In the genomic region with DNA sequence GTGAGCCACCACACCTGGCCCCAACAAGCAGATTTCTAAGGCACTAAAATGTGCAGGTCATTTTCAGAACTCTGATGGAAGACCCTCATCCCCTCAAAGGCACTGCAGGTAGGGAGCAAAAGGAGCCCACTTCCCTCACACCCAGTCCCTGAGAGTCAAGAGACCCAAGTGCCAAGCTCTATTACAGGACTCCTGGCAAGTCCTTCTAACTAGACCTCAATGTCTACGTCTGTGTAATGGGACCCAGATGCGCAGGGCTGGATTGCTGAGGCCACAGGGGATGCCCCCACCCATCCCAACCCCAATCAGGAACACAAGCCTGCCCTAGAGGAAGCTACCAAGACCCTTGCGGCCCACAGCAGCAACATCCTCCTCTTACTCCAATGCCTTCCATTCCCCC, we compare ENCODE assay signal across 20 cellular contexts. TPM values are rescaled to one million over a fixed set of nuclear protein-coding genes. Genes with fewer than 3 reads are reported as not detected.
A peak's percentile ranks its signal among the peaks of the same experiment; 100 is the strongest.
DNase-seq lines count a peak whose midpoint lies in the region; ATAC-seq, FAIRE-seq and TF ChIP-seq lines count a peak whose summit lies in the region.
"Had no signal": no experiment of that assay in that cellular context is flagged by ENCODE, and none has a peak within 500 bp of the region (broad histone marks: within the 10 kb centered on the region; RNA-seq: fewer than 3 reads in every experiment).

No MANE protein-coding gene starts in this region.

- H3K9me3 ChIP-seq in RWPE2 (ENCODE audit: severe bottlenecking) (no peaks in the 10 kb centered on the region), kidney (ENCODE audit: control insufficient read depth in 1 of 2, low read length in 2 of 2) (no peaks in the 10 kb centered on the region), sigmoid colon (no peaks in the 10 kb centered on the region)

- intact Hi-C loops in kidney (cut with DNase I) (no loop called here), sigmoid colon (cut with DNase I) (no loop called here)

- H3K27me3 Mint-ChIP-seq in T-helper 2 cell treated with Interferon-gamma antibody and Interleukin-4, amounts not matched to agents 5 μg/mL and 100 μg/mL, for 36 hours (ENCODE audit: low read depth): peaks cover 40% of the 10 kb centered on the region

- no peak for DNase-seq in T-helper 2 cell treated with Interferon-gamma antibody and Interleukin-4, amounts not matched to agents 5 μg/mL and 100 μg/mL, for 36 hours (ENCODE audit: low spot score)
- DNase-seq in T-helper 2 cell (no peak), RWPE2 (ENCODE audit: low spot score) (no peak), kidney (peak; percentile 26), sigmoid colon (peak; percentile 21), hippocampal formation (lab: John Stamatoyannopoulos, UW) (no peak), AG08396 (ENCODE audit: low spot score) (no peak)
- DNase-seq: 8988T; Calu3; CD4-positive, alpha-beta T cell; KG1; MV-4-11; NCI-H187; NCI-H2227 treated with DMSO at 0.1 percent for 48 hours; SIG-M5 had no signal

- H3K4me3 Mint-ChIP-seq in T-helper 2 cell treated with Interferon-gamma antibody and Interleukin-4, amounts not matched to agents 5 μg/mL and 100 μg/mL, for 36 hours: no peak overlapping the region

- no peak for FAIRE-seq in kidney (lab: Jason Lieb, UNC)
- FAIRE-seq: GM12892, GM18507, H1 had no signal

- H3K4me1 ChIP-seq in RWPE2 (ENCODE audit: insufficient read depth, poor library complexity, severe bottlenecking): peaks cover 36% of the 10 kb centered on the region
- H3K4me1 ChIP-seq in kidney (ENCODE audit: control insufficient read depth in 1 of 2, insufficient read depth in 1 of 2, low read depth in 1 of 2, low read length in 2 of 2): peaks cover 3 to 6% of the 10 kb centered on the region in 2 donors
- H3K4me1 ChIP-seq in sigmoid colon: peaks cover 0 to 14% (median 13%) of the 10 kb centered on the region in 4 donors

- H3K4me3 ChIP-seq in RWPE2 (ENCODE audit: severe bottlenecking): no peak overlapping the region
- no peak overlapping the region for H3K4me3 ChIP-seq in kidney (ENCODE audit: low read length in 2 of 2)
- H3K4me3 ChIP-seq in sigmoid colon: no peak overlapping the region

- H3K27ac ChIP-seq in RWPE2 (ENCODE audit: poor library complexity, severe bottlenecking) (peak overlapping the region; percentile 97), kidney (ENCODE audit: low read depth in 2 of 2, low read length in 2 of 2) (no peak overlapping the region), sigmoid colon (no peak overlapping the region)

- H3K36me3 ChIP-seq in RWPE2 (ENCODE audit: low read depth): no peaks in the 10 kb centered on the region
- H3K36me3 ChIP-seq in kidney (ENCODE audit: control insufficient read depth in 1 of 2, insufficient read depth in 2 of 2, low read length in 2 of 2): no peaks in the 10 kb centered on the region
- no peaks in the 10 kb centered on the region for H3K36me3 ChIP-seq in sigmoid colon

- peak overlapping the region; percentile 61 for H3K27ac Mint-ChIP-seq in T-helper 2 cell treated with Interferon-gamma antibody and Interleukin-4, amounts not matched to agents 5 μg/mL and 100 μg/mL, for 36 hours
- H3K27ac Mint-ChIP-seq: B cell; CD4-positive, alpha-beta T cell had no signal

- TF ChIP-seq CTCF in RWPE2 (IDR thresholded peaks at IDR 0.05; ENCODE audit: poor library complexity, severe bottlenecking) (no peak), kidney (IDR thresholded peaks at IDR 0.05; ENCODE audit: borderline replicate concordance, extremely low read depth, insufficient read depth) (no peak), sigmoid colon (IDR thresholded peaks at IDR 0.05) (no peak)

- no peak for TF ChIP-seq POLR2A in sigmoid colon (IDR thresholded peaks at IDR 0.05)

- peaks cover 28% of the 10 kb centered on the region for H3K4me1 Mint-ChIP-seq in T-helper 2 cell treated with Interferon-gamma antibody and Interleukin-4, amounts not matched to agents 5 μg/mL and 100 μg/mL, for 36 hours (ENCODE audit: low read depth)

- H3K36me3 Mint-ChIP-seq in T-helper 2 cell treated with Interferon-gamma antibody and Interleukin-4, amounts not matched to agents 5 μg/mL and 100 μg/mL, for 36 hours (ENCODE audit: low read depth): no peaks in the 10 kb centered on the region

- ATAC-seq in RWPE2 (ENCODE audit: low read depth) (no peak), HG03039 (IDR thresholded peaks at IDR 0.05; ENCODE audit: unreplicated experiment) (no peak)

- 95 to 97% methylated on average over 3 of the region's 3 CpGs for WGBS in sigmoid colon, 2 donors

- H3K9ac ChIP-seq in kidney (ENCODE audit: low read length in 2 of 2): no peak overlapping the region

- no peaks in the 10 kb centered on the region for H3K9me3 Mint-ChIP-seq in T-helper 2 cell treated with Interferon-gamma antibody and Interleukin-4, amounts not matched to agents 5 μg/mL and 100 μg/mL, for 36 hours
- H3K9me3 Mint-ChIP-seq: CD4-positive, alpha-beta T cell had no signal

- H3K27me3 ChIP-seq in RWPE2 (ENCODE audit: insufficient read depth, poor library complexity, severe bottlenecking) (no peaks in the 10 kb centered on the region), sigmoid colon (peaks cover 9 to 37% (median 26%) of the 10 kb centered on the region in 3 donors)

- TF ChIP-seq EP300 in sigmoid colon (IDR thresholded peaks at IDR 0.05): no peak

RNA-seq across cellular contexts. Expression of a gene that starts 2.7 kb away (rescaled TPM):
- 64.4 TPM for total RNA-seq in kidney
- polyA plus RNA-seq in kidney (ENCODE audit: insufficient read depth, low read depth, low replicate concordance): 83.8 TPM
- 1 to 10 TPM in 3 of 4 donors, under 1 TPM in 1; 0.99 to 4.7 (median 2.8) TPM for total RNA-seq in sigmoid colon
- 10 to 100 TPM in 1 of 3 donors, 1 to 10 TPM in 2; 4.2 to 10.2 (median 8.0) TPM for polyA plus RNA-seq in sigmoid colon
- total RNA-seq: B cell had no signal

RNA-seq across cellular contexts. Expression of a gene that starts 36.7 kb away (rescaled TPM):
- total RNA-seq in kidney (61.5 TPM), sigmoid colon (10 to 100 TPM; 64.7 to 85.6 (median 74.4) TPM)
- polyA plus RNA-seq in kidney (ENCODE audit: insufficient read depth, low read depth, low replicate concordance) (53.9 TPM), sigmoid colon (10 to 100 TPM; 28.6 to 39.0 (median 36.8) TPM)

Comparison
In these comparisons a context has a peak if more than half of its experiments do, and no peak if none do; other contexts are left out.
1. DNase-seq: peak in kidney (single experiment) and sigmoid colon (single experiment); none in T-helper 2 cell treated with Interferon-gamma antibody and Interleukin-4, amounts not matched to agents 5 μg/mL and 100 μg/mL, for 36 hours (single experiment), T-helper 2 cell (0 of 5), RWPE2 (single experiment), hippocampal formation (0 of 2) and AG08396 (single experiment).
2. RNA of a gene that starts 2.7 kb away (total RNA-seq): 64.4 TPM in kidney (single experiment); 0.99 to 4.7 TPM in sigmoid colon; every median in the first group is over 10 times any median in the second.